ENCODE assay signal across 8 cellular contexts in genomic region chr17:8192070-8192815, GRCh38. TPM values are rescaled to one million over a fixed set of nuclear protein-coding genes. Genes with fewer than 3 reads are reported as not detected.
DNase-seq lines count a peak whose midpoint lies in the region; ATAC-seq, FAIRE-seq and TF ChIP-seq lines count a peak whose summit lies in the region.

No MANE protein-coding gene starts in this region.

- no peaks in the 10 kb centered on the region for H3K27me3 ChIP-seq in naive thymus-derived CD4-positive, alpha-beta T cell (ENCODE audit: control insufficient read depth in 2 of 2, insufficient read depth in 2 of 2, low read length in 2 of 2)
- H3K27me3 ChIP-seq in aorta (ENCODE audit: control insufficient read depth in 1 of 2, insufficient read depth in 2 of 2, low read length in 1 of 2), result no peaks in the 10 kb centered on the region

- no peaks in the 10 kb centered on the region for H3K36me3 Mint-ChIP-seq in naive thymus-derived CD4-positive, alpha-beta T cell

- intact Hi-C loops in naive thymus-derived CD4-positive, alpha-beta T cell (cut with micrococcal nuclease), result loop anchor here in 1 of 2 donors (1.0 to 5.0 kb wide), 4 partner anchors 8 to 505 kb away; partner anchors contain the start of genes AURKB, TP53 and WRAP53
- intact Hi-C loops in aorta (cut with DNase I), result no loop called here

- H3K9me3 Mint-ChIP-seq in naive thymus-derived CD4-positive, alpha-beta T cell, result peaks cover 0 to 2% (median 0%) of the 10 kb centered on the region in 11 donors

- POLR2A ChIA-PET in naive thymus-derived CD4-positive, alpha-beta T cell (lab: Charles Lee), result interaction anchor here (0.8 to 25.9 kb wide), 8 partner anchors 16 to 103 kb away, joined by 3 to 820 read pairs (median 56); partner anchors contain the start of genes AURKB, CTC1, PER1 and PFAS

- H3K4me3 Mint-ChIP-seq in naive thymus-derived CD4-positive, alpha-beta T cell, result no peak overlapping the region

- peak overlapping the region; percentile 49 for H3K27ac ChIP-seq in naive thymus-derived CD4-positive, alpha-beta T cell (ENCODE audit: low read depth, low read length)
- H3K27ac ChIP-seq in aorta (ENCODE audit: low read depth in 1 of 2, low read length in 2 of 2), result peak overlapping the region; percentile 69 to 86

- peak overlapping the region; percentile 5 to 26 for H3K4me3 ChIP-seq in foreskin fibroblast (ENCODE audit: low read depth in 1 of 2, low read length in 2 of 2)
- H3K4me3 ChIP-seq in naive thymus-derived CD4-positive, alpha-beta T cell (ENCODE audit: low read length), result no peak overlapping the region
- H3K4me3 ChIP-seq in aorta (ENCODE audit: low read length in 2 of 2), result peak overlapping the region in 1 of 2 donors; percentile 20

- peaks cover 31 to 38% of the 10 kb centered on the region in 2 donors for H3K4me1 ChIP-seq in naive thymus-derived CD4-positive, alpha-beta T cell (ENCODE audit: control insufficient read depth in 2 of 2, insufficient read depth in 2 of 2, low read length in 2 of 2)
- no peaks in the 10 kb centered on the region for H3K4me1 ChIP-seq in aorta (ENCODE audit: control insufficient read depth in 1 of 2, insufficient read depth in 2 of 2, low read length in 2 of 2)

- 8 to 13% methylated on average over 12 of the region's 12 CpGs for WGBS in aorta, 2 donors

- peaks cover 0 to 3% (median 0%) of the 10 kb centered on the region in 3 experiments for H3K36me3 ChIP-seq in naive thymus-derived CD4-positive, alpha-beta T cell (ENCODE audit: control insufficient read depth in 2 of 3, insufficient read depth in 3 of 3, low read length in 3 of 3)
- H3K36me3 ChIP-seq in aorta (ENCODE audit: control insufficient read depth in 1 of 2, insufficient read depth in 2 of 2, low read length in 1 of 2), result no peaks in the 10 kb centered on the region

- TF ChIP-seq POLR2A in GM12892 (IDR thresholded peaks at IDR 0.05; ENCODE audit: low read depth, low read length), result peak; percentile 74

- no peaks in the 10 kb centered on the region for H3K9me3 ChIP-seq in naive thymus-derived CD4-positive, alpha-beta T cell (ENCODE audit: control insufficient read depth in 2 of 3, low read length in 3 of 3)
- H3K9me3 ChIP-seq in aorta (ENCODE audit: control insufficient read depth, low read length), result no peaks in the 10 kb centered on the region

- peak; percentile 97 for FAIRE-seq in GM12892 (lab: Jason Lieb, UNC)

- CTCF ChIA-PET in naive thymus-derived CD4-positive, alpha-beta T cell (lab: Charles Lee), result interaction anchor here (0.5 to 1.8 kb wide), 4 partner anchors 29 to 190 kb away, joined by 3 to 7 read pairs (median 3); no protein-coding TSS in a partner anchor

- H3K27ac Mint-ChIP-seq in naive thymus-derived CD4-positive, alpha-beta T cell, result no peak overlapping the region

- H3K27me3 Mint-ChIP-seq in naive thymus-derived CD4-positive, alpha-beta T cell, result no peaks in the 10 kb centered on the region

- no peak for TF ChIP-seq CTCF in foreskin fibroblast (IDR thresholded peaks at IDR 0.05; ENCODE audit: low read depth, low read length)

- peak; percentile 41 for ATAC-seq in naive thymus-derived CD4-positive, alpha-beta T cell
- ATAC-seq in aorta (ENCODE audit: low FRiP score) (peak; percentile 67), GM21447 (IDR thresholded peaks at IDR 0.05; ENCODE audit: unreplicated experiment) (no peak)

- no peak for DNase-seq in GM12892 (ENCODE audit: insufficient read length)
- peak; percentile 56 for DNase-seq in HS-5 (ENCODE audit: low read depth)
- peak; percentile 88 to 95 for DNase-seq in NOMO-1 (lab: John Stamatoyannopoulos, UW; ENCODE audit: unreplicated experiment in 2 of 2)
- peak; percentile 78 for DNase-seq in activated effector memory CD4-positive, alpha-beta T cell treated with anti-CD3 and anti-CD28 coated beads, Interleukin-2, amount 50 U/mL, for 16 hours
- peak; percentile 75 to 82 for DNase-seq in foreskin fibroblast
- DNase-seq in naive thymus-derived CD4-positive, alpha-beta T cell, result peak in 8 of 9 donors; percentile 48 to 73 (median 66)
- DNase-seq in aorta, result peak; percentile 80 to 90

- H3K4me1 Mint-ChIP-seq in naive thymus-derived CD4-positive, alpha-beta T cell, result peaks cover 9 to 19% (median 13%) of the 10 kb centered on the region in 7 donors

RNA-seq across cellular contexts. Expression of gene BORCS6, which starts 2.3 kb away (rescaled TPM):
- 2.0 TPM for polyA plus RNA-seq in GM12892 (2012; ENCODE audit: missing spikeins)
- total RNA-seq in naive thymus-derived CD4-positive, alpha-beta T cell, result 10 to 100 TPM in 3 of 5 experiments, 1 to 10 TPM in 2; 5.4 to 16.1 (median 13.4) TPM
- polyA plus RNA-seq in naive thymus-derived CD4-positive, alpha-beta T cell, result 10 to 100 TPM; 16.7 to 23.7 TPM
- 1 to 10 TPM; 5.2 to 8.0 TPM for total RNA-seq in aorta
- 1 to 10 TPM; 6.4 to 9.4 TPM for polyA plus RNA-seq in aorta

RNA-seq across cellular contexts. Expression of gene TMEM107, which starts 16.1 kb away (rescaled TPM):
- 22.7 TPM for polyA plus RNA-seq in GM12892 (2012; ENCODE audit: missing spikeins)
- total RNA-seq in naive thymus-derived CD4-positive, alpha-beta T cell, result 10 to 100 TPM; 23.1 to 49.7 (median 26.5) TPM
- 10 to 100 TPM; 40.4 to 45.9 TPM for polyA plus RNA-seq in naive thymus-derived CD4-positive, alpha-beta T cell
- total RNA-seq in aorta, result 10 to 100 TPM in 1 of 2 donors, 1 to 10 TPM in 1; 8.9 to 12.3 TPM
- polyA plus RNA-seq in aorta, result 10 to 100 TPM in 1 of 2 donors, 1 to 10 TPM in 1; 9.9 to 20.9 TPM

RNA-seq across cellular contexts. Expression of gene AURKB, which starts 18.1 kb away (rescaled TPM):
- 62.4 TPM for polyA plus RNA-seq in GM12892 (2012; ENCODE audit: missing spikeins)
- 10 to 100 TPM in 1 of 5 experiments, 1 to 10 TPM in 4; 1.1 to 97.7 (median 1.3) TPM for total RNA-seq in naive thymus-derived CD4-positive, alpha-beta T cell
- polyA plus RNA-seq in naive thymus-derived CD4-positive, alpha-beta T cell, result not detected
- total RNA-seq in aorta, result 1 to 10 TPM in 1 of 2 donors, under 1 TPM in 1; 0.81 to 3.1 TPM
- not detected for polyA plus RNA-seq in aorta

RNA-seq across cellular contexts. Expression of gene VAMP2, which starts 29.5 kb away (rescaled TPM):
- polyA plus RNA-seq in GM12892 (2012; ENCODE audit: missing spikeins), result 32.1 TPM
- total RNA-seq in naive thymus-derived CD4-positive, alpha-beta T cell, result 100 to 1,000 TPM in 4 of 5 experiments, 10 to 100 TPM in 1; 87.1 to 256 (median 210) TPM
- polyA plus RNA-seq in naive thymus-derived CD4-positive, alpha-beta T cell, result 10 to 100 TPM; 75.0 to 75.1 TPM
- 10 to 100 TPM; 73.4 to 80.8 TPM for total RNA-seq in aorta
- polyA plus RNA-seq in aorta, result 100 to 1,000 TPM in 1 of 2 donors, 10 to 100 TPM in 1; 59.7 to 105 TPM

RNA-seq across cellular contexts. Expression of gene PER1, which starts 40.0 kb away (rescaled TPM):
- 11.8 TPM for polyA plus RNA-seq in GM12892 (2012; ENCODE audit: missing spikeins)
- total RNA-seq in naive thymus-derived CD4-positive, alpha-beta T cell, result 1,000 to 10,000 TPM in 2 of 5 experiments, 10 to 100 TPM in 3; 40.1 to 1,786 (median 95.0) TPM
- polyA plus RNA-seq in naive thymus-derived CD4-positive, alpha-beta T cell, result 10 to 100 TPM in 1 of 2 donors, 1 to 10 TPM in 1; 7.9 to 12.1 TPM
- total RNA-seq in aorta, result 100 to 1,000 TPM; 100 to 297 TPM
- polyA plus RNA-seq in aorta, result 100 to 1,000 TPM in 1 of 2 donors, 10 to 100 TPM in 1; 34.3 to 246 TPM
